17 cellular contexts compared by ENCODE assay signal in genomic region chr1:78673120-78673519, GRCh38. TPM values are rescaled to one million over a fixed set of nuclear protein-coding genes. Genes with fewer than 3 reads are reported as not detected.
DNase-seq lines count a peak whose midpoint lies in the region; ATAC-seq and TF ChIP-seq lines count a peak whose summit lies in the region.
"Had no signal": no experiment of that assay in that cellular context is flagged by ENCODE, and none has a peak within 500 bp of the region (broad histone marks: within the 10 kb centered on the region; RNA-seq: fewer than 3 reads in every experiment).

No MANE protein-coding gene starts in this region.

- peak; percentile 28 for ATAC-seq in left lobe of liver
- ATAC-seq: A549; naive thymus-derived CD4-positive, alpha-beta T cell; sciatic nerve had no signal

- TF ChIP-seq CTCF in GM12875 (IDR thresholded peaks at IDR 0.05; ENCODE audit: borderline replicate concordance, insufficient read depth, low read depth, low read length) = peak; percentile 25; the same call in 1 of the 2 replicates
- no peak for TF ChIP-seq CTCF in prostate gland (IDR thresholded peaks at IDR 0.05)
- no peak for TF ChIP-seq CTCF in smooth muscle cell (IDR thresholded peaks at IDR 0.05; ENCODE audit: borderline replicate concordance, insufficient read depth, poor library complexity, severe bottlenecking)

- peak; percentile 10 for DNase-seq in NCI-H2029 (lab: John Stamatoyannopoulos, UW)
- no peak for DNase-seq in NCI-H2029 treated with DMSO at 0.1 percent for 48 hours (lab: John Stamatoyannopoulos, UW)
- DNase-seq in RPMI8226 = peak; percentile 47
- no peak for DNase-seq in left lobe of liver (ENCODE audit: low spot score)
- DNase-seq in prostate gland (ENCODE audit: low spot score) = no peak
- DNase-seq in smooth muscle cell (lab: John Stamatoyannopoulos, UW; ENCODE audit: unreplicated experiment) = no peak
- DNase-seq in NOMO-1 treated with DMSO at 0.1 percent for 48 hours (lab: John Stamatoyannopoulos, UW; ENCODE audit: unreplicated experiment) = no peak
- DNase-seq: activated CD8-positive, alpha-beta memory T cell treated with anti-CD3 and anti-CD28 coated beads, Interleukin-2, amount 50 U/mL, for 4 hours; amniotic stem cell; dermis blood vessel endothelial cell; DMS79 treated with DMSO at 0.1 percent for 48 hours; NCI-H1048; OCI-M1 had no signal

- no peaks in the 10 kb centered on the region for H4K20me1 ChIP-seq in smooth muscle cell (ENCODE audit: low read depth)

- 96% methylated on average over 5 of the region's 5 CpGs for WGBS in prostate gland
- 71% methylated on average over 5 of the region's 5 CpGs for WGBS in smooth muscle cell (ENCODE audit: low lambda C conversion rate)

- no peak overlapping the region for H3K4me3 ChIP-seq in GM12875 (ENCODE audit: low read depth, low read length)
- no peak overlapping the region for H3K4me3 ChIP-seq in prostate gland
- no peak overlapping the region for H3K4me3 ChIP-seq in smooth muscle cell
- H3K4me3 ChIP-seq: A549 had no signal

- H3K9me3 ChIP-seq in prostate gland (no peaks in the 10 kb centered on the region), smooth muscle cell (replicated peaks; ENCODE audit: low read depth) (no peaks in the 10 kb centered on the region)
- H3K9me3 ChIP-seq: A549 had no signal

- intact Hi-C loops in prostate gland (cut with DNase I) = loop anchor here (10.0 kb wide), 1 partner anchor 528 kb away; no protein-coding TSS in a partner anchor

- H3K4me1 ChIP-seq in prostate gland (replicated peaks) (no peaks in the 10 kb centered on the region), smooth muscle cell (ENCODE audit: low read depth) (no peaks in the 10 kb centered on the region)
- H3K4me1 ChIP-seq: A549 had no signal

- H2AFZ ChIP-seq in smooth muscle cell (ENCODE audit: low read depth) = no peak overlapping the region

- H3K9ac ChIP-seq in smooth muscle cell (ENCODE audit: low read depth) = no peak overlapping the region

- H3K27me3 ChIP-seq in prostate gland (replicated peaks; ENCODE audit: insufficient read depth) = no peaks in the 10 kb centered on the region
- peaks cover 14% of the 10 kb centered on the region for H3K27me3 ChIP-seq in smooth muscle cell (ENCODE audit: low read depth)

- H3K27ac ChIP-seq in prostate gland (no peak overlapping the region), smooth muscle cell (ENCODE audit: low read depth) (no peak overlapping the region)
- H3K27ac ChIP-seq: A549 had no signal

- H3K79me2 ChIP-seq in smooth muscle cell (ENCODE audit: low read depth) = no peaks in the 10 kb centered on the region

- H3K4me2 ChIP-seq in smooth muscle cell = no peak overlapping the region
- H3K4me2 ChIP-seq: A549 had no signal

- H3K36me3 ChIP-seq in prostate gland (no peaks in the 10 kb centered on the region), smooth muscle cell (ENCODE audit: low read depth) (no peaks in the 10 kb centered on the region)

- TF ChIP-seq POLR2A in prostate gland (IDR thresholded peaks at IDR 0.05) = no peak

- no peaks in the 10 kb centered on the region for H3F3A ChIP-seq in smooth muscle cell (ENCODE audit: low read depth)

RNA-seq across cellular contexts. Expression of gene IFI44, which starts 23.5 kb away (rescaled TPM):
- total RNA-seq in left lobe of liver (5.2 TPM), prostate gland (10 to 100 TPM in 1 of 2 donors, 1 to 10 TPM in 1; 5.3 to 23.9 TPM), smooth muscle cell (0.27 TPM in 1 of 2 replicates, not detected in the other)
- polyA plus RNA-seq in smooth muscle cell = 0.71 TPM in 1 of 2 replicates, not detected in the other

RNA-seq across cellular contexts. Expression of gene IFI44L, which starts 52.9 kb away (rescaled TPM):
- 0.63 TPM for total RNA-seq in left lobe of liver
- 1 to 10 TPM; 1.2 to 7.4 TPM for total RNA-seq in prostate gland
- total RNA-seq in smooth muscle cell = not detected in 2 replicates
- polyA plus RNA-seq in smooth muscle cell = not detected in 2 replicates

Comparison
In these comparisons a context has a peak if more than half of its experiments do, and no peak if none do; other contexts are left out.
1. DNase-seq: peak in NCI-H2029 (single experiment) and RPMI8226 (single experiment); none in NCI-H2029 treated with DMSO at 0.1 percent for 48 hours (single experiment), left lobe of liver (single experiment), prostate gland (single experiment), smooth muscle cell (single experiment) and NOMO-1 treated with DMSO at 0.1 percent for 48 hours (single experiment).